ENCODE assay signal across 16 cellular contexts in genomic region chr16:1280783-1281182, GRCh38. TPM values are rescaled to one million over a fixed set of nuclear protein-coding genes. Genes with fewer than 3 reads are reported as not detected.
DNase-seq lines count a peak whose midpoint lies in the region; ATAC-seq and TF ChIP-seq lines count a peak whose summit lies in the region.
"Had no signal": no experiment of that assay in that cellular context is flagged by ENCODE, and none has a peak within 500 bp of the region (broad histone marks: within the 10 kb centered on the region; RNA-seq: fewer than 3 reads in every experiment).

No MANE protein-coding gene starts in this region.

- H3K27me3 Mint-ChIP-seq in stimulated activated naive CD8-positive, alpha-beta T cell treated with anti-CD3 and anti-CD28 coated beads, Interleukin-15, amount 100 ng/mL, for 72 hours = peaks cover 51% of the 10 kb centered on the region

- H3K9me3 ChIP-seq in osteoblast (ENCODE audit: low read depth, low read length) = no peaks in the 10 kb centered on the region
- H3K9me3 ChIP-seq: Caco-2, HAP-1 had no signal

- DNase-seq in DMS53 (lab: John Stamatoyannopoulos, UW) (peak; percentile 22), DMS53 treated with DMSO at 0.1 percent for 48 hours (lab: John Stamatoyannopoulos, UW; ENCODE audit: unreplicated experiment) (no peak), NCI-H2171 treated with DMSO at 0.1 percent for 48 hours (lab: John Stamatoyannopoulos, UW) (peak; percentile 84), osteoblast (ENCODE audit: insufficient read length, low spot score, missing footprints) (peak; percentile 34), GM19238 (ENCODE audit: insufficient read length, low spot score) (no peak), brain microvascular endothelial cell (no peak)
- no peak for DNase-seq in stimulated activated naive CD8-positive, alpha-beta T cell treated with anti-CD3 and anti-CD28 coated beads, Interleukin-15, amount 100 ng/mL, for 72 hours
- DNase-seq: 8988T; C1 segment of cervical spinal cord; Caco-2; CD4-positive, CD25-positive, alpha-beta regulatory T cell had no signal

- H3K4me3 Mint-ChIP-seq in stimulated activated naive CD8-positive, alpha-beta T cell treated with anti-CD3 and anti-CD28 coated beads, Interleukin-15, amount 100 ng/mL, for 72 hours = no peak overlapping the region
- H3K4me3 Mint-ChIP-seq: CD4-positive, CD25-positive, alpha-beta regulatory T cell had no signal

- H3K9me3 Mint-ChIP-seq in stimulated activated naive CD8-positive, alpha-beta T cell treated with anti-CD3 and anti-CD28 coated beads, Interleukin-15, amount 100 ng/mL, for 72 hours = no peaks in the 10 kb centered on the region

- no peaks in the 10 kb centered on the region for H3K79me2 ChIP-seq in osteoblast (ENCODE audit: insufficient read depth, low read length)

- in situ Hi-C loops in brain microvascular endothelial cell (cut with HindIII; ENCODE audit: low pct_ligation_motif_present, low sequenced_read_pairs) = no loop called here

- TF ChIP-seq CTCF in osteoblast (IDR thresholded peaks at IDR 0.05; ENCODE audit: extremely low read depth, low read depth, low read length) = no peak
- TF ChIP-seq CTCF in brain microvascular endothelial cell (IDR thresholded peaks at IDR 0.05; ENCODE audit: low read depth, low read length, missing control alignments) = no peak

- H3K36me3 ChIP-seq in osteoblast (ENCODE audit: insufficient read depth, low read length) (no peaks in the 10 kb centered on the region), brain microvascular endothelial cell (replicated peaks) (no peaks in the 10 kb centered on the region)
- H3K36me3 ChIP-seq: HAP-1 had no signal

- ATAC-seq in stimulated activated naive CD8-positive, alpha-beta T cell treated with anti-CD3 and anti-CD28 coated beads, Interleukin-15, amount 100 ng/mL, for 72 hours = no peak

- H3K27ac ChIP-seq in osteoblast (ENCODE audit: low read depth, low read length) = no peak overlapping the region
- H3K27ac ChIP-seq in brain microvascular endothelial cell = no peak overlapping the region
- H3K27ac ChIP-seq: HL-60, KMS-11 had no signal

- peak overlapping the region in 1 of 2 donors; percentile 27 for H3K27ac Mint-ChIP-seq in stimulated activated naive CD8-positive, alpha-beta T cell treated with anti-CD3 and anti-CD28 coated beads, Interleukin-15, amount 100 ng/mL, for 72 hours
- H3K27ac Mint-ChIP-seq: CD4-positive, CD25-positive, alpha-beta regulatory T cell had no signal

- H3K4me3 ChIP-seq in osteoblast (ENCODE audit: insufficient read depth, low read length) (no peak overlapping the region), brain microvascular endothelial cell (ENCODE audit: low read depth, low read length) (no peak overlapping the region)
- H3K4me3 ChIP-seq: HAP-1 had no signal

- H2AFZ ChIP-seq in osteoblast (ENCODE audit: low read length) = no peak overlapping the region

- no peaks in the 10 kb centered on the region for H3K4me1 ChIP-seq in osteoblast (ENCODE audit: insufficient read depth, low read length)
- H3K4me1 ChIP-seq: Caco-2, HAP-1 had no signal

- H4K20me1 ChIP-seq in osteoblast (ENCODE audit: insufficient read depth, low read length) = no peaks in the 10 kb centered on the region

- H3K27me3 ChIP-seq in osteoblast (ENCODE audit: insufficient read depth, low read length) (peaks cover 21% of the 10 kb centered on the region), brain microvascular endothelial cell (replicated peaks) (peaks cover 21% of the 10 kb centered on the region)

- H3K4me2 ChIP-seq in osteoblast (ENCODE audit: insufficient read depth, low read length) = no peak overlapping the region
- H3K4me2 ChIP-seq: KMS-11 had no signal

- peaks cover 6% of the 10 kb centered on the region for H3K4me1 Mint-ChIP-seq in stimulated activated naive CD8-positive, alpha-beta T cell treated with anti-CD3 and anti-CD28 coated beads, Interleukin-15, amount 100 ng/mL, for 72 hours
- H3K4me1 Mint-ChIP-seq: CD4-positive, CD25-positive, alpha-beta regulatory T cell had no signal

RNA-seq across cellular contexts. Expression of gene TPSD1, which starts 24.9 kb away (rescaled TPM):
- total RNA-seq in osteoblast = not detected in 2 replicates
- total RNA-seq: Caco-2; CD4-positive, CD25-positive, alpha-beta regulatory T cell; H1; HT1080 had no signal

RNA-seq across cellular contexts. Expression of gene UBE2I, which starts 28.7 kb away (rescaled TPM):
- total RNA-seq in osteoblast = 37.1 and 49.2 TPM in 2 replicates

RNA-seq across cellular contexts. Expression of gene TPSAB1, which starts 40.3 kb away (rescaled TPM):
- total RNA-seq in osteoblast = not detected in 2 replicates
- total RNA-seq: Caco-2; CD4-positive, CD25-positive, alpha-beta regulatory T cell; H1; HT1080 had no signal

RNA-seq across cellular contexts. Expression of gene TPSB2, which starts 50.8 kb away (rescaled TPM):
- total RNA-seq in osteoblast = not detected in 2 replicates
- total RNA-seq: Caco-2; CD4-positive, CD25-positive, alpha-beta regulatory T cell; H1; HT1080 had no signal

RNA-seq across cellular contexts. Expression of gene BAIAP3, which starts 52.7 kb away (rescaled TPM):
- total RNA-seq in osteoblast = under 0.01 and 0.29 TPM in 2 replicates

Comparison
In these comparisons a context has a peak if more than half of its experiments do, and no peak if none do; other contexts are left out.
1. DNase-seq: peak in DMS53 (single experiment), NCI-H2171 treated with DMSO at 0.1 percent for 48 hours (single experiment) and osteoblast (single experiment); none in DMS53 treated with DMSO at 0.1 percent for 48 hours (single experiment), GM19238 (single experiment), stimulated activated naive CD8-positive, alpha-beta T cell treated with anti-CD3 and anti-CD28 coated beads, Interleukin-15, amount 100 ng/mL, for 72 hours (0 of 2) and brain microvascular endothelial cell (single experiment).